Comparison of ENCODE assay signal across 8 cellular contexts in genomic region chr5:127229185-127229889, GRCh38.
DNase-seq lines count a peak whose midpoint lies in the region; ATAC-seq and TF ChIP-seq lines count a peak whose summit lies in the region.

No MANE protein-coding gene starts in this region.

- peak; percentile 32 for TF ChIP-seq CTCF in choroid plexus epithelial cell (conservative IDR thresholded peaks at IDR 0.05; ENCODE audit: low read depth, low read length)

- peak; percentile 83 for ATAC-seq in GM21423 (IDR thresholded peaks at IDR 0.05; ENCODE audit: unreplicated experiment)

- DNase-seq in EH (ENCODE audit: low read depth) (peak; percentile 31), choroid plexus epithelial cell (ENCODE audit: low read depth) (peak; percentile 41), left kidney (ENCODE audit: low read depth, low spot score) (peak; percentile 74), HCEC 1CT (no peak)
- DNase-seq in Jurkat, Clone E6-1 (ENCODE audit: low read depth, low spot score) = no peak
- peak; percentile 29 for DNase-seq in activated CD4-positive, alpha-beta T cell treated with anti-CD3 and anti-CD28 coated beads for 1 hour
- DNase-seq in stimulated activated CD4-positive, alpha-beta T cell treated with anti-CD3 and anti-CD28 coated beads, Interleukin-2, amount 100 ng/mL, for 4 hours (ENCODE audit: low read depth) = peak; percentile 26

- peak overlapping the region; percentile 45 for H3K4me3 ChIP-seq in Jurkat, Clone E6-1 (ENCODE audit: low read length)
- H3K4me3 ChIP-seq in choroid plexus epithelial cell (ENCODE audit: low read depth, low read length) = peak overlapping the region; percentile 67

Comparison
In these comparisons a context has a peak if more than half of its experiments do, and no peak if none do; other contexts are left out.
1. DNase-seq: peak in EH (single experiment), activated CD4-positive, alpha-beta T cell treated with anti-CD3 and anti-CD28 coated beads for 1 hour (single experiment), choroid plexus epithelial cell (single experiment), left kidney (single experiment) and stimulated activated CD4-positive, alpha-beta T cell treated with anti-CD3 and anti-CD28 coated beads, Interleukin-2, amount 100 ng/mL, for 4 hours (single experiment); none in Jurkat, Clone E6-1 (single experiment) and HCEC 1CT (single experiment).